ENCODE assay signal across 1 cellular context in genomic region chr7:101094791-101095375, GRCh38.
TF ChIP-seq lines count a peak whose summit lies in the region.

No MANE protein-coding gene starts in this region.

TF ChIP-seq in HEK293, 187 proteins besides CTCF, POLR2A, EP300 and RAD21 (continued from another document and continues in another):
- peak; percentile 84 for TF ChIP-seq ZNF362 (tag by site-specific recombination; IDR thresholded peaks at IDR 0.05)
- TF ChIP-seq ZBTB11 (tag by site-specific recombination; conservative IDR thresholded peaks at IDR 0.05; ENCODE audit: low read depth): no peak
- TF ChIP-seq INSM2 (tag by site-specific recombination; IDR thresholded peaks at IDR 0.05): 0 out of 2 replicates have a peak, but pooled peaks have one; percentile 4
- no peak for TF ChIP-seq ZNF501 (tag by site-specific recombination; IDR thresholded peaks at IDR 0.05)
- no peak for TF ChIP-seq ZBTB44 (tag by site-specific recombination; IDR thresholded peaks at IDR 0.05)
- no peak for TF ChIP-seq ZNF629 (tag by site-specific recombination; IDR thresholded peaks at IDR 0.05)
- TF ChIP-seq ZBTB20 (tag by site-specific recombination; IDR thresholded peaks at IDR 0.05): no peak
- no peak for TF ChIP-seq ZNF138 (tag by site-specific recombination; IDR thresholded peaks at IDR 0.05; ENCODE audit: borderline replicate concordance)
- no peak for TF ChIP-seq ZNF10 (tag by site-specific recombination; IDR thresholded peaks at IDR 0.05)
- no peak for TF ChIP-seq HOXC10 (CRISPR knock-in tag; IDR thresholded peaks at IDR 0.05)
- no peak for TF ChIP-seq ZNF610 (tag by site-specific recombination; IDR thresholded peaks at IDR 0.05; ENCODE audit: borderline replicate concordance)
- no peak for TF ChIP-seq ZBTB1 (tag by site-specific recombination; IDR thresholded peaks at IDR 0.05)
- TF ChIP-seq ZNF549 (tag by site-specific recombination; IDR thresholded peaks at IDR 0.05): no peak
- no peak for TF ChIP-seq ZNF133 (tag by site-specific recombination; IDR thresholded peaks at IDR 0.05)
- TF ChIP-seq ZNF433 (tag by site-specific recombination; IDR thresholded peaks at IDR 0.05; ENCODE audit: low read depth): no peak
- no peak for TF ChIP-seq ZNF677 (tag by site-specific recombination; IDR thresholded peaks at IDR 0.05)
- TF ChIP-seq ZNF16 (tag by site-specific recombination; IDR thresholded peaks at IDR 0.05; ENCODE audit: low read depth): no peak
- TF ChIP-seq ZNF26 (tag by site-specific recombination; IDR thresholded peaks at IDR 0.05): no peak
- no peak for TF ChIP-seq PRDM10 (tag by site-specific recombination; IDR thresholded peaks at IDR 0.05)
- no peak for TF ChIP-seq ZSCAN30 (tag by site-specific recombination; IDR thresholded peaks at IDR 0.05)
- no peak for TF ChIP-seq TSHZ1 (tag by site-specific recombination; IDR thresholded peaks at IDR 0.05; ENCODE audit: borderline replicate concordance)
- TF ChIP-seq ZBTB49 (tag by site-specific recombination; IDR thresholded peaks at IDR 0.05; ENCODE audit: low read depth): no peak
- TF ChIP-seq ZNF239 (tag by site-specific recombination; IDR thresholded peaks at IDR 0.05): no peak
- no peak for TF ChIP-seq ZNF311 (tag by site-specific recombination; IDR thresholded peaks at IDR 0.05; ENCODE audit: borderline replicate concordance)
- TF ChIP-seq ZNF654 (tag by site-specific recombination; IDR thresholded peaks at IDR 0.05; ENCODE audit: low read depth): peak; percentile 69
- peak; percentile 96 for TF ChIP-seq ZNF2 (tag by site-specific recombination; IDR thresholded peaks at IDR 0.05)
- TF ChIP-seq ZNF664 (tag by site-specific recombination; IDR thresholded peaks at IDR 0.05): peak; percentile 82
- no peak for TF ChIP-seq ZSCAN4 (tag by site-specific recombination; IDR thresholded peaks at IDR 0.05)
- TF ChIP-seq SCRT1 (tag by site-specific recombination; IDR thresholded peaks at IDR 0.05; ENCODE audit: borderline replicate concordance): no peak
- no peak for TF ChIP-seq PRDM1 (tag by site-specific recombination; IDR thresholded peaks at IDR 0.05)
- TF ChIP-seq ZNF24 (tag by site-specific recombination; IDR thresholded peaks at IDR 0.05): no peak
